In genomic region chr4:89878611-89879010, GRCh38 we compare ENCODE assay signal across 16 cellular contexts.
"Had no signal": no experiment of that assay in that cellular context is flagged by ENCODE, and none has a peak within 500 bp of the region (broad histone marks: within the 10 kb centered on the region; RNA-seq: fewer than 3 reads in every experiment).

No MANE protein-coding gene starts in this region.

- H3K4me1 Mint-ChIP-seq: nephron had no signal

- H3K9me3 Mint-ChIP-seq: activated T-cell treated with anti-CD3 and anti-CD28 coated beads, Interleukin-2, amount 50 U/mL, for 4 hours; nephron; stimulated activated naive CD8-positive, alpha-beta T cell treated with anti-CD3 and anti-CD28 coated beads, Interleukin-15, Interleukin-2, amounts not matched to agents 100 ng/mL and 50 ng/mL, for 24 hours; T-helper 2 cell treated with Interferon-gamma antibody and Interleukin-4, amounts not matched to agents 5 μg/mL and 100 μg/mL, for 36 hours had no signal

- H3K9me3 ChIP-seq: esophagus squamous epithelium, gastrocnemius medialis, heart right ventricle, left lung, ovary had no signal

- H3K4me3 Mint-ChIP-seq: activated naive CD8-positive, alpha-beta T cell; activated T-cell treated with anti-CD3 and anti-CD28 coated beads, Interleukin-2, amount 50 U/mL, for 4 hours; stimulated activated naive CD8-positive, alpha-beta T cell treated with anti-CD3 and anti-CD28 coated beads, Interleukin-15, Interleukin-2, amounts not matched to agents 100 ng/mL and 50 ng/mL, for 24 hours; T-helper 2 cell treated with Interferon-gamma antibody and Interleukin-4, amounts not matched to agents 5 μg/mL and 100 μg/mL, for 36 hours had no signal

- H3K36me3 ChIP-seq: esophagus squamous epithelium, gastrocnemius medialis, heart right ventricle, left lung, ovary had no signal

- DNase-seq: activated CD4-positive, alpha-beta T cell treated with anti-CD3 and anti-CD28 coated beads, Interleukin-2, amount 50 U/mL, for 48 hours; activated CD4-positive, CD25-positive, alpha-beta regulatory T cell treated with anti-CD3 and anti-CD28 coated beads, Interleukin-2, amount 50 U/mL, for 72 hours; activated gamma-delta T cell; activated T-cell treated with anti-CD3 and anti-CD28 coated beads, Interleukin-2, amount 50 U/mL, for 4 hours; anterior cingulate cortex; esophagus squamous epithelium; gastrocnemius medialis; heart right ventricle; left lung; mesenchymal stem cell; ovary; stimulated activated CD4-positive, alpha-beta T cell treated with anti-CD3 and anti-CD28 coated beads, Interleukin-4, amount 100 ng/mL, for 24 hours had no signal

- H3K4me3 ChIP-seq: esophagus squamous epithelium, gastrocnemius medialis, heart right ventricle, left lung, ovary had no signal

- H3K4me1 ChIP-seq: esophagus squamous epithelium, gastrocnemius medialis, heart right ventricle, left lung had no signal

- H3K36me3 Mint-ChIP-seq: activated naive CD8-positive, alpha-beta T cell had no signal

- H3K27ac Mint-ChIP-seq: activated naive CD8-positive, alpha-beta T cell; stimulated activated naive CD8-positive, alpha-beta T cell treated with anti-CD3 and anti-CD28 coated beads, Interleukin-15, Interleukin-2, amounts not matched to agents 100 ng/mL and 50 ng/mL, for 24 hours; T-helper 2 cell treated with Interferon-gamma antibody and Interleukin-4, amounts not matched to agents 5 μg/mL and 100 μg/mL, for 36 hours had no signal

- H3K27me3 Mint-ChIP-seq: activated naive CD8-positive, alpha-beta T cell had no signal

- H3K27me3 ChIP-seq: gastrocnemius medialis, heart right ventricle, left lung, ovary had no signal

- H3K27ac ChIP-seq: esophagus squamous epithelium, gastrocnemius medialis, heart right ventricle, left lung, ovary had no signal

- ATAC-seq: activated T-cell treated with anti-CD3 and anti-CD28 coated beads, Interleukin-2, amount 50 U/mL, for 4 hours; gastrocnemius medialis; heart right ventricle; left lung had no signal
